15 cellular contexts compared by ENCODE assay signal in genomic region chr3:108006901-108007331, GRCh38.
A peak's percentile ranks its signal among the peaks of the same experiment; 100 is the strongest.
DNase-seq lines count a peak whose midpoint lies in the region; ATAC-seq, FAIRE-seq and TF ChIP-seq lines count a peak whose summit lies in the region.
"Had no signal": no experiment of that assay in that cellular context is flagged by ENCODE, and none has a peak within 500 bp of the region (broad histone marks: within the 10 kb centered on the region; RNA-seq: fewer than 3 reads in every experiment).

No MANE protein-coding gene starts in this region.

- no peak overlapping the region for H3K9ac ChIP-seq in astrocyte (ENCODE audit: low read length)

- in situ Hi-C loops in G401 (cut with HindIII; ENCODE audit: low sequenced_read_pairs) = no loop called here

- DNase-seq in G401 (ENCODE audit: low spot score) = peak; percentile 55
- DNase-seq in astrocyte (ENCODE audit: low read depth) = peak; percentile 31
- DNase-seq in fibroblast of the aortic adventitia (ENCODE audit: low read depth) = peak; percentile 88
- no peak for DNase-seq in sciatic nerve (ENCODE audit: low spot score)
- no peak for DNase-seq in foreskin fibroblast
- DNase-seq in GM10248 (ENCODE audit: extremely low spot score) = no peak
- no peak for DNase-seq in immature natural killer cell
- DNase-seq: activated CD8-positive, alpha-beta T cell treated with anti-CD3 and anti-CD28 coated beads for 36 hours; activated T-cell treated with anti-CD3 and anti-CD28 coated beads, Interleukin-2, amount 50 U/mL, for 72 hours; EL; KG1; mesendoderm; stimulated activated CD4-positive, alpha-beta T cell treated with anti-CD3 and anti-CD28 coated beads, Interleukin-1b, Interleukin-23, amount 100 ng/mL, for 48 hours had no signal

- POLR2A ChIA-PET in GM10248 (lab: Yijun Ruan, JAX) = no interaction called here

- no peak for TF ChIP-seq CTCF in astrocyte (IDR thresholded peaks at IDR 0.05; ENCODE audit: insufficient read depth, low read depth, low read length)
- TF ChIP-seq CTCF in fibroblast of the aortic adventitia (IDR thresholded peaks at IDR 0.05; ENCODE audit: insufficient read depth, low read length) = no peak
- no peak for TF ChIP-seq CTCF in foreskin fibroblast (IDR thresholded peaks at IDR 0.05; ENCODE audit: low read depth, low read length)
- no peak for TF ChIP-seq CTCF in GM10248 (IDR thresholded peaks at IDR 0.05; ENCODE audit: control extremely low read depth, extremely low read depth, low read depth, missing control alignments)

- H3K79me2 ChIP-seq in astrocyte (ENCODE audit: insufficient read depth, low read length) = no peaks in the 10 kb centered on the region

- H3K4me2 ChIP-seq in astrocyte (ENCODE audit: low read length) = peak overlapping the region; percentile 36

- H3K27ac Mint-ChIP-seq in astrocyte (ENCODE audit: unreplicated experiment) (no peak overlapping the region), immature natural killer cell (no peak overlapping the region)
- H3K27ac Mint-ChIP-seq: activated CD8-positive, alpha-beta T cell treated with anti-CD3 and anti-CD28 coated beads for 36 hours; activated T-cell treated with anti-CD3 and anti-CD28 coated beads, Interleukin-2, amount 50 U/mL, for 72 hours had no signal

- peaks cover 3% of the 10 kb centered on the region for H3K27me3 ChIP-seq in astrocyte (ENCODE audit: insufficient read depth, low read length)

- CTCF ChIA-PET in GM10248 (lab: Yijun Ruan, JAX) = interaction anchor here (1.4 kb wide), 1 partner anchor 8 kb away, joined by 3 read pairs; no protein-coding TSS in a partner anchor

- H3K4me3 ChIP-seq in astrocyte (ENCODE audit: insufficient read depth, low read depth, low read length) = no peak overlapping the region
- no peak overlapping the region for H3K4me3 ChIP-seq in fibroblast of the aortic adventitia (ENCODE audit: low read depth, low read length)
- H3K4me3 ChIP-seq in foreskin fibroblast (ENCODE audit: low read depth in 1 of 2, low read length in 2 of 2) = no peak overlapping the region

- peaks cover 4% of the 10 kb centered on the region for H3K27me3 Mint-ChIP-seq in astrocyte (ENCODE audit: low read depth, unreplicated experiment)
- H3K27me3 Mint-ChIP-seq in immature natural killer cell (ENCODE audit: low read depth in 3 of 3) = peaks cover 2 to 22% (median 6%) of the 10 kb centered on the region in 3 donors

- H3K27ac ChIP-seq in astrocyte (ENCODE audit: low read depth, low read length) = no peak overlapping the region

- no peaks in the 10 kb centered on the region for H3K36me3 Mint-ChIP-seq in astrocyte (ENCODE audit: low read depth, unreplicated experiment)
- peaks cover under 1 to 13% (median 8%) of the 10 kb centered on the region in 3 donors for H3K36me3 Mint-ChIP-seq in immature natural killer cell

- ATAC-seq in sciatic nerve (peak; percentile 53), HG03108 (IDR thresholded peaks at IDR 0.05; ENCODE audit: unreplicated experiment) (no peak)
- ATAC-seq: activated CD8-positive, alpha-beta T cell treated with anti-CD3 and anti-CD28 coated beads for 36 hours; activated T-cell treated with anti-CD3 and anti-CD28 coated beads, Interleukin-2, amount 50 U/mL, for 72 hours had no signal

- H3K4me3 Mint-ChIP-seq in astrocyte (ENCODE audit: unreplicated experiment) (no peak overlapping the region), immature natural killer cell (no peak overlapping the region)
- H3K4me3 Mint-ChIP-seq: activated CD8-positive, alpha-beta T cell treated with anti-CD3 and anti-CD28 coated beads for 36 hours; activated T-cell treated with anti-CD3 and anti-CD28 coated beads, Interleukin-2, amount 50 U/mL, for 72 hours had no signal

- intact Hi-C loops in sciatic nerve (cut with DNase I) = no loop called here

- no peak overlapping the region for H2AFZ ChIP-seq in astrocyte (ENCODE audit: low read depth, low read length)

- peaks cover 5% of the 10 kb centered on the region for H3K9me3 Mint-ChIP-seq in astrocyte (ENCODE audit: unreplicated experiment)
- no peaks in the 10 kb centered on the region for H3K9me3 Mint-ChIP-seq in immature natural killer cell
- H3K9me3 Mint-ChIP-seq: activated CD8-positive, alpha-beta T cell treated with anti-CD3 and anti-CD28 coated beads for 36 hours; activated T-cell treated with anti-CD3 and anti-CD28 coated beads, Interleukin-2, amount 50 U/mL, for 72 hours had no signal

- FAIRE-seq in astrocyte (lab: Jason Lieb, UNC) = no peak

- peaks cover 9% of the 10 kb centered on the region for H3K4me1 ChIP-seq in astrocyte (ENCODE audit: insufficient read depth, low read length)

- no peaks in the 10 kb centered on the region for H3K9me3 ChIP-seq in astrocyte (ENCODE audit: insufficient read depth, low read depth, low read length)
- H3K9me3 ChIP-seq: Caco-2 had no signal

- no peaks in the 10 kb centered on the region for H3K36me3 ChIP-seq in astrocyte (ENCODE audit: insufficient read depth, low read length)

- H3K4me1 Mint-ChIP-seq in astrocyte (ENCODE audit: low read depth, unreplicated experiment) (peaks cover 18% of the 10 kb centered on the region), immature natural killer cell (peaks cover 17 to 23% of the 10 kb centered on the region in 2 donors)

- no peaks in the 10 kb centered on the region for H4K20me1 ChIP-seq in astrocyte (ENCODE audit: insufficient read depth, low read length)

Comparison
In these comparisons a context has a peak if more than half of its experiments do, and no peak if none do; other contexts are left out.
1. DNase-seq: peak in G401 (single experiment), astrocyte (single experiment) and fibroblast of the aortic adventitia (single experiment); none in sciatic nerve (single experiment), foreskin fibroblast (0 of 2), GM10248 (single experiment) and immature natural killer cell (0 of 3).